ENCODE assay signal across 1 cellular context in genomic region chr5:16936150-16937022, GRCh38.
TF ChIP-seq lines count a peak whose summit lies in the region.

TSS of gene MYO10 (minus strand) at chr5:16936288. CDS start at chr5:16935808, 480 bp downstream.

TF ChIP-seq in HEK293, 187 proteins besides CTCF, POLR2A, EP300 and RAD21 (continued from another document and continues in another):
- TF ChIP-seq ZNF544 (tag by site-specific recombination; IDR thresholded peaks at IDR 0.05) (no peak), ZNF658 (tag by site-specific recombination; IDR thresholded peaks at IDR 0.05) (no peak), ZNF266 (tag by site-specific recombination; IDR thresholded peaks at IDR 0.05; ENCODE audit: low read depth) (no peak), PRDM10 (tag by site-specific recombination; IDR thresholded peaks at IDR 0.05) (no peak; the same call in 1 of the 2 replicates), ZNF10 (tag by site-specific recombination; IDR thresholded peaks at IDR 0.05) (peak; percentile 58; the same call in 1 of the 2 replicates), ZNF24 (tag by site-specific recombination; IDR thresholded peaks at IDR 0.05) (peak; percentile 51; the same call in 1 of the 2 replicates), HOXC10 (CRISPR knock-in tag; IDR thresholded peaks at IDR 0.05) (no peak), ZNF768 (tag by site-specific recombination; IDR thresholded peaks at IDR 0.05) (no peak), ZNF121 (tag by site-specific recombination; IDR thresholded peaks at IDR 0.05) (no peak), ZNF248 (tag by site-specific recombination; IDR thresholded peaks at IDR 0.05) (no peak), SETDB1 (IDR thresholded peaks at IDR 0.05; ENCODE audit: insufficient read length, low read length) (no peak), ZNF514 (tag by site-specific recombination; IDR thresholded peaks at IDR 0.05) (no peak), ZNF529 (tag by site-specific recombination; IDR thresholded peaks at IDR 0.05; ENCODE audit: insufficient replicate concordance) (no peak), ZNF221 (tag by site-specific recombination; IDR thresholded peaks at IDR 0.05; ENCODE audit: borderline replicate concordance) (no peak), ZNF366 (tag by site-specific recombination; conservative IDR thresholded peaks at IDR 0.05) (peak; percentile 38; the same call in 1 of the 2 replicates), KLF1 (tag by site-specific recombination; IDR thresholded peaks at IDR 0.05) (peak; percentile 37; the same call in 1 of the 2 replicates), PATZ1 (tag by site-specific recombination; IDR thresholded peaks at IDR 0.05) (peak; percentile 78), YY1 (tag by site-specific recombination; IDR thresholded peaks at IDR 0.05) (no peak), ZNF571 (tag by site-specific recombination; IDR thresholded peaks at IDR 0.05) (no peak), ZNF133 (tag by site-specific recombination; IDR thresholded peaks at IDR 0.05) (no peak), ZNF174 (tag by site-specific recombination; IDR thresholded peaks at IDR 0.05) (no peak), ZBTB7A (tag by site-specific recombination; IDR thresholded peaks at IDR 0.05; ENCODE audit: low read depth) (peak; percentile 37; the same call in 1 of the 2 replicates), PRDM1 (tag by site-specific recombination; IDR thresholded peaks at IDR 0.05) (0 out of 2 replicates have a peak, but pooled peaks have one; percentile 23), BCL6B (tag by site-specific recombination; IDR thresholded peaks at IDR 0.05) (no peak), ZXDB (tag by site-specific recombination; IDR thresholded peaks at IDR 0.05) (peak; percentile 61), ZNF274 (IDR thresholded peaks at IDR 0.05; ENCODE audit: low read length) (no peak), ZNF274 (tag by site-specific recombination; IDR thresholded peaks at IDR 0.05; ENCODE audit: borderline replicate concordance) (no peak), ZNF433 (tag by site-specific recombination; IDR thresholded peaks at IDR 0.05; ENCODE audit: low read depth) (no peak), ZNF830 (tag by site-specific recombination; IDR thresholded peaks at IDR 0.05; ENCODE audit: low read depth) (no peak), ZNF416 (tag by site-specific recombination; IDR thresholded peaks at IDR 0.05) (no peak), ZNF354C (tag by site-specific recombination; IDR thresholded peaks at IDR 0.05; ENCODE audit: borderline replicate concordance, low read depth) (no peak), ZNF48 (tag by site-specific recombination; IDR thresholded peaks at IDR 0.05) (no peak), OSR2 (tag by site-specific recombination; IDR thresholded peaks at IDR 0.05) (peak; percentile 68), SCRT2 (tag by site-specific recombination; IDR thresholded peaks at IDR 0.05) (no peak), FEZF1 (tag by site-specific recombination; IDR thresholded peaks at IDR 0.05) (peak; percentile 87), RBAK (tag by site-specific recombination; IDR thresholded peaks at IDR 0.05) (no peak), ZBTB17 (tag by site-specific recombination; IDR thresholded peaks at IDR 0.05) (peak; percentile 92), ZBTB8A (tag by site-specific recombination; IDR thresholded peaks at IDR 0.05) (peak; percentile 7; the same call in 1 of the 2 replicates), ZNF670 (tag by site-specific recombination; IDR thresholded peaks at IDR 0.05; ENCODE audit: low read depth) (no peak), ZBTB48 (tag by site-specific recombination; IDR thresholded peaks at IDR 0.05) (no peak; the same call in 1 of the 2 replicates), ZNF140 (tag by site-specific recombination; IDR thresholded peaks at IDR 0.05) (no peak), ZNF549 (tag by site-specific recombination; IDR thresholded peaks at IDR 0.05) (no peak), ZNF610 (tag by site-specific recombination; IDR thresholded peaks at IDR 0.05; ENCODE audit: borderline replicate concordance) (0 out of 2 replicates have a peak, but pooled peaks have one; percentile 24), KLF16 (tag by site-specific recombination; IDR thresholded peaks at IDR 0.05) (no peak), SCRT1 (tag by site-specific recombination; IDR thresholded peaks at IDR 0.05; ENCODE audit: borderline replicate concordance) (no peak), IKZF3 (tag by site-specific recombination; IDR thresholded peaks at IDR 0.05) (peak; percentile 60), ZNF280C (tag by site-specific recombination; IDR thresholded peaks at IDR 0.05) (no peak), ZNF510 (tag by site-specific recombination; IDR thresholded peaks at IDR 0.05; ENCODE audit: insufficient replicate concordance) (no peak), ZNF664 (tag by site-specific recombination; IDR thresholded peaks at IDR 0.05) (no peak), EGR2 (tag by site-specific recombination; IDR thresholded peaks at IDR 0.05; ENCODE audit: low read depth) (peak; percentile 78), ZNF585B (tag by site-specific recombination; IDR thresholded peaks at IDR 0.05) (no peak), KLF7 (tag by site-specific recombination; IDR thresholded peaks at IDR 0.05; ENCODE audit: borderline replicate concordance) (0 out of 2 replicates have a peak, but pooled peaks have one; percentile 29), BCL11A (tag by site-specific recombination; IDR thresholded peaks at IDR 0.05; ENCODE audit: low read depth) (no peak), ZNF747 (tag by site-specific recombination; IDR thresholded peaks at IDR 0.05) (no peak), ZFP37 (tag by site-specific recombination; IDR thresholded peaks at IDR 0.05) (peak; percentile 71), ZSCAN30 (tag by site-specific recombination; IDR thresholded peaks at IDR 0.05) (0 out of 2 replicates have a peak, but pooled peaks have one; percentile 6)
- TF ChIP-seq, protein P1, sequence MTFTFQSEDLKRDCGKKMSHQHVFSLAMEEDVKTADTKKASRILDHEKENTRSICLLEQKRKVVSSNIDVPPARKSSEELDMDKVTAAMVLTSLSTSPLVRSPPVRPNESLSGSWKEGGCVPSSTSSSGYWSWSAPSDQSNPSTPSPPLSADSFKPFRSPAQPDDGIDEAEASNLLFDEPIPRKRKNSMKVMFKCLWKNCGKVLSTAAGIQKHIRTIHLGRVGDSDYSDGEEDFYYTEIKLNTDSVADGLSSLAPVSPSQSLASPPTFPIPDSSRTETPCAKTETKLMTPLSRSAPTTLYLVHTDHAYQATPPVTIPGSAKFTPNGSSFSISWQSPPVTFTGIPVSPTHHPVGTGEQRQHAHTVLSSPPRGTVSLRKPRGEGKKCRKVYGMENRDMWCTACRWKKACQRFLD (tag by site-specific recombination; IDR thresholded peaks at IDR 0.05), result no peak
- TF ChIP-seq, protein P2, sequence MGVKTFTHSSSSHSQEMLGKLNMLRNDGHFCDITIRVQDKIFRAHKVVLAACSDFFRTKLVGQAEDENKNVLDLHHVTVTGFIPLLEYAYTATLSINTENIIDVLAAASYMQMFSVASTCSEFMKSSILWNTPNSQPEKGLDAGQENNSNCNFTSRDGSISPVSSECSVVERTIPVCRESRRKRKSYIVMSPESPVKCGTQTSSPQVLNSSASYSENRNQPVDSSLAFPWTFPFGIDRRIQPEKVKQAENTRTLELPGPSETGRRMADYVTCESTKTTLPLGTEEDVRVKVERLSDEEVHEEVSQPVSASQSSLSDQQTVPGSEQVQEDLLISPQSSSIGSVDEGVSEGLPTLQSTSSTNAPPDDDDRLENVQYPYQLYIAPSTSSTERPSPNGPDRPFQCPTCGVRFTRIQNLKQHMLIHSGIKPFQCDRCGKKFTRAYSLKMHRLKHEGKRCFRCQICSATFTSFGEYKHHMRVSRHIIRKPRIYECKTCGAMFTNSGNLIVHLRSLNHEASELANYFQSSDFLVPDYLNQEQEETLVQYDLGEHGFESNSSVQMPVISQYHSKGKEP (tag by site-specific recombination; IDR thresholded peaks at IDR 0.05), result peak; percentile 54; the same call in 1 of the 2 replicates
- TF ChIP-seq, protein P3, sequence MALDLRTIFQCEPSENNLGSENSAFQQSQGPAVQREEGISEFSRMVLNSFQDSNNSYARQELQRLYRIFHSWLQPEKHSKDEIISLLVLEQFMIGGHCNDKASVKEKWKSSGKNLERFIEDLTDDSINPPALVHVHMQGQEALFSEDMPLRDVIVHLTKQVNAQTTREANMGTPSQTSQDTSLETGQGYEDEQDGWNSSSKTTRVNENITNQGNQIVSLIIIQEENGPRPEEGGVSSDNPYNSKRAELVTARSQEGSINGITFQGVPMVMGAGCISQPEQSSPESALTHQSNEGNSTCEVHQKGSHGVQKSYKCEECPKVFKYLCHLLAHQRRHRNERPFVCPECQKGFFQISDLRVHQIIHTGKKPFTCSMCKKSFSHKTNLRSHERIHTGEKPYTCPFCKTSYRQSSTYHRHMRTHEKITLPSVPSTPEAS (tag by site-specific recombination; IDR thresholded peaks at IDR 0.05), result no peak
